Comparison of ENCODE assay signal across 29 cellular contexts in the genomic region with DNA sequence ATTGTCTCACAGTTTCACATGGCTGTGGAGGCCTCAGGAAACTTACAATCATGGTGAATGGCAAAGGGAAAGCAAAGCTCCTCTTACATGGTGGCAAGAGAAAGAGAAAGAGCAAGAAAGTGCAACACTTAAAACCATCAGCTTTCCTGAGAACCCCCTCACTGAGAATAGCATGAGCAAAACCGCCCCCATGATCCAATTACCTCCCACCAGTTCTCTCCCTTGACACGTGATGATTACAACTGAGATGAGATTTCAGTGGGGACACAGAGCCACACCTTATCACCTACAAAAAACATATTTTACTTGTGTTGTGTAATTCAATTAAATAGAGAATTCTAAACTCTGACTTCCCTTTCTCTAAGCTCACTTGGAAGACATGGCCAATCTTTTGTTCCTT.
"Had no signal": no experiment of that assay in that cellular context is flagged by ENCODE, and none has a peak within 500 bp of the region (broad histone marks: within the 10 kb centered on the region; RNA-seq: fewer than 3 reads in every experiment).

No MANE protein-coding gene starts in this region.

- H3K4me3 Mint-ChIP-seq: activated CD8-positive, alpha-beta memory T cell treated with anti-CD3 and anti-CD28 coated beads, Interleukin-2, amount 10 ng/mL, durations not matched to agents 7 days and 5 days; activated CD8-positive, alpha-beta T cell treated with anti-CD3 and anti-CD28 coated beads, Interleukin-2, amount 10 ng/mL, durations not matched to agents 7 days and 5 days; activated T-cell treated with anti-CD3 and anti-CD28 coated beads, Interleukin-2, amount 50 U/mL, for 72 hours; nephron; stimulated activated naive B cell treated with anti-CD40 and anti-IgM and Interleukin-4, amounts not matched to agents 10 μg/mL and 1 μg/mL and 100 μg/mL, for 72 hours; WTC11 had no signal

- H3K9me3 ChIP-seq: body of pancreas, gastrocnemius medialis, left ventricle myocardium inferior, stomach, suprapubic skin, tibial artery, upper lobe of right lung had no signal

- H3K27ac ChIP-seq: body of pancreas, cardiac muscle cell, coronary artery, dorsolateral prefrontal cortex, gastrocnemius medialis, left ventricle myocardium inferior, parathyroid adenoma, stomach, suprapubic skin, tibial artery, upper lobe of right lung had no signal

- DNase-seq: activated CD4-positive, alpha-beta T cell treated with anti-CD3 and anti-CD28 coated beads, Interleukin-2, amount 50 U/mL, for 1 hour; activated CD8-positive, alpha-beta memory T cell treated with anti-CD3 and anti-CD28 coated beads, Interleukin-2, amount 10 ng/mL, durations not matched to agents 7 days and 5 days; activated CD8-positive, alpha-beta T cell treated with anti-CD3 and anti-CD28 coated beads, Interleukin-2, amount 10 ng/mL, durations not matched to agents 7 days and 5 days; activated naive CD4-positive, alpha-beta T cell; activated T-cell treated with anti-CD3 and anti-CD28 coated beads, Interleukin-2, amount 50 U/mL, for 72 hours; aorta; body of pancreas; dorsolateral prefrontal cortex; effector memory CD4-positive, alpha-beta T cell; erythroblast; gastrocnemius medialis; kidney glomerular epithelial cell; left ventricle myocardium inferior; right cardiac atrium; stimulated activated CD4-positive, alpha-beta T cell treated with anti-CD3 and anti-CD28 coated beads, Interleukin-15, amount 100 ng/mL, for 24 hours; stimulated activated CD4-positive, alpha-beta T cell treated with anti-CD3 and anti-CD28 coated beads, Interleukin-2, amount 100 ng/mL, for 24 hours; stimulated activated naive B cell treated with anti-CD40 and anti-IgM and Interleukin-4, amounts not matched to agents 10 μg/mL and 1 μg/mL and 100 μg/mL, for 72 hours; stomach; T-helper 2 cell; tibial artery; upper lobe of right lung had no signal

- H3K27me3 ChIP-seq: body of pancreas, cardiac muscle cell, dorsolateral prefrontal cortex, gastrocnemius medialis, stomach, suprapubic skin, tibial artery, upper lobe of right lung had no signal

- H3K36me3 Mint-ChIP-seq: activated CD8-positive, alpha-beta memory T cell treated with anti-CD3 and anti-CD28 coated beads, Interleukin-2, amount 10 ng/mL, durations not matched to agents 7 days and 5 days; activated naive CD4-positive, alpha-beta T cell treated with anti-CD3 and anti-CD28 coated beads, Interleukin-2, amount 50 U/mL, for 72 hours; stimulated activated naive B cell treated with anti-CD40 and anti-IgM and Interleukin-4, amounts not matched to agents 10 μg/mL and 1 μg/mL and 100 μg/mL, for 72 hours; WTC11 had no signal

- H3K4me1 Mint-ChIP-seq: activated CD8-positive, alpha-beta memory T cell treated with anti-CD3 and anti-CD28 coated beads, Interleukin-2, amount 10 ng/mL, durations not matched to agents 7 days and 5 days; stimulated activated naive B cell treated with anti-CD40 and anti-IgM and Interleukin-4, amounts not matched to agents 10 μg/mL and 1 μg/mL and 100 μg/mL, for 72 hours had no signal

- H3K79me2 ChIP-seq: parathyroid adenoma had no signal

- H3K27me3 Mint-ChIP-seq: activated CD8-positive, alpha-beta memory T cell treated with anti-CD3 and anti-CD28 coated beads, Interleukin-2, amount 10 ng/mL, durations not matched to agents 7 days and 5 days; stimulated activated naive B cell treated with anti-CD40 and anti-IgM and Interleukin-4, amounts not matched to agents 10 μg/mL and 1 μg/mL and 100 μg/mL, for 72 hours had no signal

- H3K9ac ChIP-seq: parathyroid adenoma had no signal

- H3K27ac Mint-ChIP-seq: activated CD8-positive, alpha-beta memory T cell treated with anti-CD3 and anti-CD28 coated beads, Interleukin-2, amount 10 ng/mL, durations not matched to agents 7 days and 5 days; activated CD8-positive, alpha-beta T cell treated with anti-CD3 and anti-CD28 coated beads, Interleukin-2, amount 10 ng/mL, durations not matched to agents 7 days and 5 days; activated naive CD4-positive, alpha-beta T cell treated with anti-CD3 and anti-CD28 coated beads, Interleukin-2, amount 50 U/mL, for 72 hours; activated T-cell treated with anti-CD3 and anti-CD28 coated beads, Interleukin-2, amount 50 U/mL, for 72 hours; nephron; stimulated activated naive B cell treated with anti-CD40 and anti-IgM and Interleukin-4, amounts not matched to agents 10 μg/mL and 1 μg/mL and 100 μg/mL, for 72 hours had no signal

- H3K4me3 ChIP-seq: body of pancreas, cardiac muscle cell, coronary artery, dorsolateral prefrontal cortex, gastrocnemius medialis, left ventricle myocardium inferior, lung, stomach, suprapubic skin, tibial artery, upper lobe of right lung had no signal

- H3K4me1 ChIP-seq: body of pancreas, gastrocnemius medialis, parathyroid adenoma had no signal

- H3K36me3 ChIP-seq: cardiac muscle cell, gastrocnemius medialis, left ventricle myocardium inferior, stomach, suprapubic skin, tibial artery, upper lobe of right lung had no signal

- H2AFZ ChIP-seq: parathyroid adenoma had no signal

- ATAC-seq: activated CD8-positive, alpha-beta memory T cell treated with anti-CD3 and anti-CD28 coated beads, Interleukin-2, amount 10 ng/mL, durations not matched to agents 7 days and 5 days; activated CD8-positive, alpha-beta T cell treated with anti-CD3 and anti-CD28 coated beads, Interleukin-2, amount 10 ng/mL, durations not matched to agents 7 days and 5 days; activated naive CD4-positive, alpha-beta T cell treated with anti-CD3 and anti-CD28 coated beads, Interleukin-2, amount 50 U/mL, for 72 hours; activated T-cell treated with anti-CD3 and anti-CD28 coated beads, Interleukin-2, amount 50 U/mL, for 72 hours; body of pancreas; gastrocnemius medialis; right cardiac atrium; stimulated activated naive B cell treated with anti-CD40 and anti-IgM and Interleukin-4, amounts not matched to agents 10 μg/mL and 1 μg/mL and 100 μg/mL, for 72 hours; upper lobe of right lung; WTC11 had no signal

- H3K9me3 Mint-ChIP-seq: nephron; stimulated activated naive B cell treated with anti-CD40 and anti-IgM and Interleukin-4, amounts not matched to agents 10 μg/mL and 1 μg/mL and 100 μg/mL, for 72 hours; WTC11 had no signal
